In genomic region chr2:98731709-98732349, GRCh38 we compare ENCODE assay signal across 1 cellular context.
TF ChIP-seq lines count a peak whose summit lies in the region.

No MANE protein-coding gene starts in this region.

TF ChIP-seq in K562, 482 proteins besides CTCF, POLR2A, EP300 and RAD21 (continued from another document):
- TF ChIP-seq ARID1B (IDR thresholded peaks at IDR 0.05) (no peak), KAT2B (IDR thresholded peaks at IDR 0.05; ENCODE audit: low read depth, low read length) (no peak), COPS2 (conservative IDR thresholded peaks at IDR 0.05) (no peak), SIN3A (IDR thresholded peaks at IDR 0.05; ENCODE audit: borderline replicate concordance in 2 of 2, control insufficient read depth in 1 of 2, low read depth in 2 of 2, low read length in 2 of 2) (no peak), HDAC8 (tag; IDR thresholded peaks at IDR 0.05) (no peak)
- TF ChIP-seq, protein P1, sequence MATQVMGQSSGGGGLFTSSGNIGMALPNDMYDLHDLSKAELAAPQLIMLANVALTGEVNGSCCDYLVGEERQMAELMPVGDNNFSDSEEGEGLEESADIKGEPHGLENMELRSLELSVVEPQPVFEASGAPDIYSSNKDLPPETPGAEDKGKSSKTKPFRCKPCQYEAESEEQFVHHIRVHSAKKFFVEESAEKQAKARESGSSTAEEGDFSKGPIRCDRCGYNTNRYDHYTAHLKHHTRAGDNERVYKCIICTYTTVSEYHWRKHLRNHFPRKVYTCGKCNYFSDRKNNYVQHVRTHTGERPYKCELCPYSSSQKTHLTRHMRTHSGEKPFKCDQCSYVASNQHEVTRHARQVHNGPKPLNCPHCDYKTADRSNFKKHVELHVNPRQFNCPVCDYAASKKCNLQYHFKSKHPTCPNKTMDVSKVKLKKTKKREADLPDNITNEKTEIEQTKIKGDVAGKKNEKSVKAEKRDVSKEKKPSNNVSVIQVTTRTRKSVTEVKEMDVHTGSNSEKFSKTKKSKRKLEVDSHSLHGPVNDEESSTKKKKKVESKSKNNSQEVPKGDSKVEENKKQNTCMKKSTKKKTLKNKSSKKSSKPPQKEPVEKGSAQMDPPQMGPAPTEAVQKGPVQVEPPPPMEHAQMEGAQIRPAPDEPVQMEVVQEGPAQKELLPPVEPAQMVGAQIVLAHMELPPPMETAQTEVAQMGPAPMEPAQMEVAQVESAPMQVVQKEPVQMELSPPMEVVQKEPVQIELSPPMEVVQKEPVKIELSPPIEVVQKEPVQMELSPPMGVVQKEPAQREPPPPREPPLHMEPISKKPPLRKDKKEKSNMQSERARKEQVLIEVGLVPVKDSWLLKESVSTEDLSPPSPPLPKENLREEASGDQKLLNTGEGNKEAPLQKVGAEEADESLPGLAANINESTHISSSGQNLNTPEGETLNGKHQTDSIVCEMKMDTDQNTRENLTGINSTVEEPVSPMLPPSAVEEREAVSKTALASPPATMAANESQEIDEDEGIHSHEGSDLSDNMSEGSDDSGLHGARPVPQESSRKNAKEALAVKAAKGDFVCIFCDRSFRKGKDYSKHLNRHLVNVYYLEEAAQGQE (CRISPR knock-in tag; IDR thresholded peaks at IDR 0.05; ENCODE audit: low read depth): no peak
